ENCODE assay signal across 8 cellular contexts in genomic region chr5:139847790-139848507, GRCh38. TPM values are rescaled to one million over a fixed set of nuclear protein-coding genes. Genes with fewer than 3 reads are reported as not detected.
A peak's percentile ranks its signal among the peaks of the same experiment; 100 is the strongest.
DNase-seq lines count a peak whose midpoint lies in the region; TF ChIP-seq lines count a peak whose summit lies in the region.

No MANE protein-coding gene starts in this region.

- H3K9me2 ChIP-seq in Loucy (replicated peaks; ENCODE audit: low read depth, low read length): no peaks in the 10 kb centered on the region

- H4K20me1 ChIP-seq in Loucy (ENCODE audit: insufficient read depth, low read length, poor library complexity, severe bottlenecking): no peaks in the 10 kb centered on the region

- peak overlapping the region; percentile 62 for H3K9ac ChIP-seq in Loucy (ENCODE audit: low read depth, low read length, poor library complexity, severe bottlenecking)
- peak overlapping the region; percentile 51 for H3K9ac ChIP-seq in mesendoderm (ENCODE audit: low read length)

- H3K79me2 ChIP-seq in Loucy (ENCODE audit: insufficient read depth, low read length): no peaks in the 10 kb centered on the region
- no peaks in the 10 kb centered on the region for H3K79me2 ChIP-seq in mesendoderm (ENCODE audit: control insufficient read depth, insufficient read depth, low read length)

- no peaks in the 10 kb centered on the region for H3F3A ChIP-seq in Loucy (ENCODE audit: low read depth)

- peaks cover 10 to 23% (median 21%) of the 10 kb centered on the region in 3 donors for H3K4me1 Mint-ChIP-seq in CD8-positive, alpha-beta memory T cell

- peak overlapping the region; percentile 50 for H3K27ac ChIP-seq in CD8-positive, alpha-beta memory T cell (ENCODE audit: low read depth, low read length)
- H3K27ac ChIP-seq in ectodermal cell (ENCODE audit: insufficient read depth, low read depth, low read length, poor library complexity, severe bottlenecking): no peak overlapping the region
- no peak overlapping the region for H3K27ac ChIP-seq in mesendoderm (ENCODE audit: low read depth, low read length)

- H3K4me3 ChIP-seq in CD8-positive, alpha-beta memory T cell (ENCODE audit: low read length): peak overlapping the region; percentile 54
- H3K4me3 ChIP-seq in Loucy (ENCODE audit: low read length, poor library complexity, severe bottlenecking) (peak overlapping the region; percentile 73), ectodermal cell (ENCODE audit: insufficient read depth, low read depth, low read length) (peak overlapping the region; percentile 43), mesendoderm (ENCODE audit: low read length) (peak overlapping the region; percentile 5)

- TF ChIP-seq CTCF in GM20000 (IDR thresholded peaks at IDR 0.05; ENCODE audit: extremely low read depth, missing control alignments): no peak
- no peak for TF ChIP-seq CTCF in Loucy (conservative IDR thresholded peaks at IDR 0.05; ENCODE audit: low read length)

- no peaks in the 10 kb centered on the region for H3K79me1 ChIP-seq in mesendoderm (ENCODE audit: low read length)

- H3K9me3 Mint-ChIP-seq in CD8-positive, alpha-beta memory T cell: no peaks in the 10 kb centered on the region

- peak; percentile 64 to 88 (median 82) for DNase-seq in CD8-positive, alpha-beta memory T cell
- peak; percentile 87 for DNase-seq in GM20000 (ENCODE audit: low spot score)
- DNase-seq in activated CD8-positive, alpha-beta memory T cell treated with anti-CD3 and anti-CD28 coated beads for 1 hour (ENCODE audit: extremely low read depth in 1 of 2, low read depth in 1 of 2): peak; percentile 11 to 66
- peak; percentile 60 for DNase-seq in mesendoderm
- DNase-seq in stimulated activated CD8-positive, alpha-beta memory T cell treated with anti-CD3 and anti-CD28 coated beads, Interleukin-15, amount 100 ng/mL, for 1 hour (ENCODE audit: low read depth): peak; percentile 49
- no peak for DNase-seq in COLO829 (ENCODE audit: low spot score)

- CTCF ChIA-PET in CD8-positive, alpha-beta memory T cell (lab: Charles Lee): interaction anchor here (0.6 to 1.3 kb wide), 6 partner anchors 8 to 403 kb away, joined by 3 to 7 read pairs (median 4); no protein-coding TSS in a partner anchor

- H4K5ac ChIP-seq in mesendoderm (ENCODE audit: low read length): no peak overlapping the region

- H3K27me3 ChIP-seq in CD8-positive, alpha-beta memory T cell (ENCODE audit: insufficient read depth, low read length, poor library complexity, severe bottlenecking): peaks cover 6% of the 10 kb centered on the region
- H3K27me3 ChIP-seq in Loucy (ENCODE audit: insufficient read depth, low read length, poor library complexity, severe bottlenecking) (peaks cover 11% of the 10 kb centered on the region), ectodermal cell (ENCODE audit: control insufficient read depth, insufficient read depth, low read length, poor library complexity, severe bottlenecking) (peaks cover 59% of the 10 kb centered on the region), mesendoderm (ENCODE audit: insufficient read depth, low read length, poor library complexity) (peaks cover 12% of the 10 kb centered on the region)

- H2BK5ac ChIP-seq in mesendoderm (ENCODE audit: low read length): no peak overlapping the region

- no peak overlapping the region for H2AK5ac ChIP-seq in mesendoderm (ENCODE audit: low read length)

- H3K36me3 ChIP-seq in CD8-positive, alpha-beta memory T cell (ENCODE audit: insufficient read depth, low read length): no peaks in the 10 kb centered on the region
- H3K36me3 ChIP-seq in Loucy (ENCODE audit: insufficient read depth, low read length): no peaks in the 10 kb centered on the region
- no peaks in the 10 kb centered on the region for H3K36me3 ChIP-seq in ectodermal cell (ENCODE audit: control insufficient read depth, insufficient read depth, low read length)
- H3K36me3 ChIP-seq in mesendoderm (ENCODE audit: control insufficient read depth, insufficient read depth, low read length): no peaks in the 10 kb centered on the region

- no peak overlapping the region for H2BK15ac ChIP-seq in mesendoderm (replicated peaks; ENCODE audit: low read depth)

- H2BK120ac ChIP-seq in mesendoderm (ENCODE audit: low read depth, low read length): no peak overlapping the region

- no peaks in the 10 kb centered on the region for H3K4me1 ChIP-seq in CD8-positive, alpha-beta memory T cell (ENCODE audit: insufficient read depth, low read length)
- H3K4me1 ChIP-seq in Loucy (ENCODE audit: insufficient read depth, low read length, poor library complexity, severe bottlenecking): peaks cover 3% of the 10 kb centered on the region
- H3K4me1 ChIP-seq in ectodermal cell (ENCODE audit: control insufficient read depth, insufficient read depth, low read length): no peaks in the 10 kb centered on the region
- H3K4me1 ChIP-seq in mesendoderm (ENCODE audit: control insufficient read depth, low read depth, low read length): no peaks in the 10 kb centered on the region

- H3K18ac ChIP-seq in mesendoderm (ENCODE audit: low read length): no peak overlapping the region

- no peak overlapping the region for H3K23ac ChIP-seq in mesendoderm (ENCODE audit: low read length)

- 1% methylated on average over 107 of the region's 107 CpGs for WGBS in ectodermal cell, 2 experiments
- no CpG with 5 or more reads among the region's 107 CpGs for WGBS in mesendoderm (ENCODE audit: extremely low coverage, insufficient coverage, low lambda C conversion rate)

- peak overlapping the region in 3 of 8 donors; percentile 47 to 60 (median 53) for H3K27ac Mint-ChIP-seq in CD8-positive, alpha-beta memory T cell

- H3K4ac ChIP-seq in mesendoderm (ENCODE audit: low read depth, low read length): no peak overlapping the region

- H2AFZ ChIP-seq in Loucy (ENCODE audit: low read length): peak overlapping the region; percentile 83; the same call in 1 of the 2 replicates

- peak overlapping the region in 6 of 7 donors; percentile 26 to 84 (median 67) for H3K4me3 Mint-ChIP-seq in CD8-positive, alpha-beta memory T cell

- H3K56ac ChIP-seq in mesendoderm (ENCODE audit: low read length): peak overlapping the region; percentile 76

- H3K4me2 ChIP-seq in Loucy (ENCODE audit: low read depth, low read length, poor library complexity, severe bottlenecking) (peak overlapping the region; percentile 57), mesendoderm (ENCODE audit: low read length) (peak overlapping the region; percentile 53)

- POLR2A ChIA-PET in CD8-positive, alpha-beta memory T cell (lab: Charles Lee): interaction anchor here (0.9 to 1.4 kb wide), 5 partner anchors 53 to 212 kb away, joined by 3 to 4 read pairs (median 3); no protein-coding TSS in a partner anchor

- peaks cover 13 to 20% of the 10 kb centered on the region in 2 donors for H3K27me3 Mint-ChIP-seq in CD8-positive, alpha-beta memory T cell

- H4K8ac ChIP-seq in mesendoderm (ENCODE audit: low read depth, low read length): no peak overlapping the region

- no peaks in the 10 kb centered on the region for H3K9me3 ChIP-seq in CD8-positive, alpha-beta memory T cell (ENCODE audit: low read length)
- no peaks in the 10 kb centered on the region for H3K9me3 ChIP-seq in Loucy (ENCODE audit: insufficient read depth, low read depth, low read length)
- no peaks in the 10 kb centered on the region for H3K9me3 ChIP-seq in ectodermal cell (ENCODE audit: control insufficient read depth, low read length)

- no peaks in the 10 kb centered on the region for H3K36me3 Mint-ChIP-seq in CD8-positive, alpha-beta memory T cell

RNA-seq across cellular contexts. Expression of gene PSD2, which starts 52.3 kb away (rescaled TPM):
- not detected for total RNA-seq in CD8-positive, alpha-beta memory T cell
- 0.12 TPM for polyA plus RNA-seq in CD8-positive, alpha-beta memory T cell
- 0.65 TPM for polyA plus RNA-seq in ectodermal cell (2013, experiment 1 of 4)
- 0.28 TPM for polyA plus RNA-seq in ectodermal cell (2013, experiment 2 of 4)
- polyA plus RNA-seq in ectodermal cell (2013, experiment 3 of 4): 0.64 TPM
- 0.28 TPM for polyA plus RNA-seq in ectodermal cell (2013, experiment 4 of 4)
- polyA plus RNA-seq in mesendoderm (2013, experiment 1 of 2): 0.04 TPM
- polyA plus RNA-seq in mesendoderm (2013, experiment 2 of 2): 0.03 TPM

Comparison
In these comparisons a context has a peak if more than half of its experiments do, and no peak if none do; other contexts are left out.
1. H3K4me3 ChIP-seq: peak in every context shown above with its lines; median percentile 73 in Loucy; 54 in CD8-positive, alpha-beta memory T cell; 43 in ectodermal cell; 5 in mesendoderm.